In genomic region chr12:132055535-132056096, GRCh38 we compare ENCODE assay signal across 1 cellular context.
TF ChIP-seq lines count a peak whose summit lies in the region.

No MANE protein-coding gene starts in this region.

TF ChIP-seq in SK-N-SH treated with all-trans-retinoic acid at 6 μM for 48 hours, 23 proteins besides CTCF, POLR2A, EP300 and RAD21 (continued from another document):
- TF ChIP-seq CSRNP3 (CRISPR knock-in tag; IDR thresholded peaks at IDR 0.05) (no peak), ISL1 (CRISPR knock-in tag; IDR thresholded peaks at IDR 0.05) (no peak), ZFP3 (CRISPR knock-in tag; IDR thresholded peaks at IDR 0.05) (no peak), TCF4 (CRISPR knock-in tag; IDR thresholded peaks at IDR 0.05; ENCODE audit: borderline replicate concordance) (no peak)
- TF ChIP-seq, protein P1, sequence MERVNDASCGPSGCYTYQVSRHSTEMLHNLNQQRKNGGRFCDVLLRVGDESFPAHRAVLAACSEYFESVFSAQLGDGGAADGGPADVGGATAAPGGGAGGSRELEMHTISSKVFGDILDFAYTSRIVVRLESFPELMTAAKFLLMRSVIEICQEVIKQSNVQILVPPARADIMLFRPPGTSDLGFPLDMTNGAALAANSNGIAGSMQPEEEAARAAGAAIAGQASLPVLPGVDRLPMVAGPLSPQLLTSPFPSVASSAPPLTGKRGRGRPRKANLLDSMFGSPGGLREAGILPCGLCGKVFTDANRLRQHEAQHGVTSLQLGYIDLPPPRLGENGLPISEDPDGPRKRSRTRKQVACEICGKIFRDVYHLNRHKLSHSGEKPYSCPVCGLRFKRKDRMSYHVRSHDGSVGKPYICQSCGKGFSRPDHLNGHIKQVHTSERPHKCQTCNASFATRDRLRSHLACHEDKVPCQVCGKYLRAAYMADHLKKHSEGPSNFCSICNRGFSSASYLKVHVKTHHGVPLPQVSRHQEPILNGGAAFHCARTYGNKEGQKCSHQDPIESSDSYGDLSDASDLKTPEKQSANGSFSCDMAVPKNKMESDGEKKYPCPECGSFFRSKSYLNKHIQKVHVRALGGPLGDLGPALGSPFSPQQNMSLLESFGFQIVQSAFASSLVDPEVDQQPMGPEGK (CRISPR knock-in tag; IDR thresholded peaks at IDR 0.05; ENCODE audit: borderline replicate concordance), result no peak
